ENCODE assay signal across 8 cellular contexts in the genomic region with DNA sequence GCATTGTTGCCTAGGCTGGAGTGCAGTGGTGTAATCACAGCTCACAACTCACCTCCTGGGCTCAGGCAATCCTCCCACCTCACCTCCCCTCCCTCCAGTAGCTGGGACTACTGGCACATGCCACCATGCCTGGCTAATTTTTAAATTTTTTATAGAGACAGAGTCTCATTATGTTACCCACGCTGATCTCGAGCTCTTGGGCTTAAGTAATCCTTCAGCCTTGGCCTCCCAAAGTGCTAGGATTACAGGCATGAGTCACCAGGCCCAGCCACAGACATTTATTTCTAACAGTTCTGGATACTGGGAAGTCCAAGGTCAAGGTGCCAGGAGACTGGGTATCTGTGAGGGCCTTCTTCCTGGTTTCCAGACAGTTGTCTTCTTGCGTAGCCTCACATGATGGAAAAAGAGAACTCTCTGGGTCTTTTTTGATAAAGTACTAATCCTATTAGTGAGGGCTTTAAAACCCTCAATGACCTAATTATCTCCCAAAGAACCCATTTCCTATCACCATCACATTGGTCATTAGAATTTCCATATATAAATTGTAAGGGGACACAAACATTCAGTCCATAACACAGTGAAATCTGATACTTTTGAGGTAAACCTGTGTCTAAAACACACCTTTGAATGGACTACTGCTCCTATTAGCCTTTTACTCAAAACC.
A peak's percentile ranks its signal among the peaks of the same experiment; 100 is the strongest.
DNase-seq lines count a peak whose midpoint lies in the region; ATAC-seq and TF ChIP-seq lines count a peak whose summit lies in the region.

No MANE protein-coding gene starts in this region.

- no peaks in the 10 kb centered on the region for H3K27me3 Mint-ChIP-seq in activated T-helper 2 cell treated with anti-CD3 and anti-CD28 coated beads, Interferon-gamma antibody, Interleukin-2, Interleukin-4, amounts not matched to agents 10 μg/mL and 5 μg/mL and 100 μg/mL, durations not matched to agents 14 hours and 24 hours and 36 hours (ENCODE audit: low read depth)

- peaks cover 2% of the 10 kb centered on the region for H3K36me3 Mint-ChIP-seq in activated T-helper 2 cell treated with anti-CD3 and anti-CD28 coated beads, Interferon-gamma antibody, Interleukin-2, Interleukin-4, amounts not matched to agents 10 μg/mL and 5 μg/mL and 100 μg/mL, durations not matched to agents 14 hours and 24 hours and 36 hours (ENCODE audit: low read depth)

- no peak for TF ChIP-seq POLR2A in HCT116 (IDR thresholded peaks at IDR 0.05; ENCODE audit: borderline replicate concordance, extremely low read depth, insufficient read depth, insufficient read length)

- no peaks in the 10 kb centered on the region for H3K36me3 ChIP-seq in HCT116 (ENCODE audit: control insufficient read depth in 1 of 2, insufficient read depth in 2 of 2, low read length in 2 of 2)

- H3K4me3 ChIP-seq in HCT116 (replicated peaks in 1 of 2; ENCODE audit: low read depth in 1 of 2, low read length in 2 of 2) (peak overlapping the region in 1 of 2 experiments; percentile 49; a peak in 3 of 4 replicates), skeletal muscle cell (ENCODE audit: low read depth, low read length) (no peak overlapping the region)

- H3K4me1 ChIP-seq in HCT116 (ENCODE audit: control insufficient read depth in 1 of 2, insufficient read depth in 2 of 2, low read length in 2 of 2) = peaks cover 29 to 50% of the 10 kb centered on the region in 2 experiments

- H3K9me3 ChIP-seq in HCT116 (ENCODE audit: control insufficient read depth in 1 of 2, insufficient read depth in 1 of 2, low read depth in 1 of 2, low read length in 2 of 2) = no peaks in the 10 kb centered on the region

- no peak for TF ChIP-seq RAD21 in HCT116 (IDR thresholded peaks at IDR 0.05; ENCODE audit: low read depth)

- POLR2A ChIA-PET in HCT116 (lab: Charles Lee) = interaction anchor here (0.8 to 3.8 kb wide), 8 partner anchors 9 to 109 kb away, joined by 3 to 48 read pairs (median 4); a partner anchor contains a TSS

- BruUV-seq in HCT116 (replicated peaks; lab: Mats Ljungman, UMichigan) = no TSS peak

- no peaks in the 10 kb centered on the region for H3K9me2 ChIP-seq in HCT116 (ENCODE audit: insufficient read depth)

- peak overlapping the region; percentile 85 for H3K4me2 ChIP-seq in HCT116 (ENCODE audit: low read length)

- H3K27ac ChIP-seq in HCT116 (ENCODE audit: low read depth, low read length) = peak overlapping the region; percentile 88

- no peaks in the 10 kb centered on the region for H3K27me3 ChIP-seq in HCT116 (ENCODE audit: insufficient read depth, low read length)

- no peak for TF ChIP-seq CTCF in HCT116 (IDR thresholded peaks at IDR 0.05 in 2 of 3, conservative IDR thresholded peaks at IDR 0.05 in 1 of 3; ENCODE audit: borderline replicate concordance in 1 of 3, insufficient read depth in 1 of 3, low read depth in 2 of 3, low read length in 2 of 3)

- RAD21 ChIA-PET in HCT116 (lab: Charles Lee; ENCODE audit: low non-redundant PET in 1 of 2, low total read pairs in 2 of 2, uncharacterized antibody in 2 of 2, unreplicated experiment in 2 of 2) = no interaction called here

- DNase-seq in HCT116 (ENCODE audit: low read depth, low spot score) (peak; percentile 50), SW480 (ENCODE audit: low spot score) (peak; percentile 65), glomerular visceral epithelial cell (ENCODE audit: extremely low spot score) (peak; percentile 91), skeletal muscle cell (ENCODE audit: low read depth) (peak; percentile 35), DMS114 treated with DMSO at 0.1 percent for 48 hours (lab: John Stamatoyannopoulos, UW; ENCODE audit: unreplicated experiment) (no peak)
- no peak for DNase-seq in activated T-helper 2 cell treated with anti-CD3 and anti-CD28 coated beads, Interferon-gamma antibody, Interleukin-2, Interleukin-4, amounts not matched to agents 10 μg/mL and 5 μg/mL and 100 μg/mL, durations not matched to agents 14 hours and 24 hours and 36 hours (ENCODE audit: low spot score)
- no peak for DNase-seq in activated CD8-positive, alpha-beta memory T cell treated with anti-CD3 and anti-CD28 coated beads for 24 hours

- H3K27ac Mint-ChIP-seq in activated T-helper 2 cell treated with anti-CD3 and anti-CD28 coated beads, Interferon-gamma antibody, Interleukin-2, Interleukin-4, amounts not matched to agents 10 μg/mL and 5 μg/mL and 100 μg/mL, durations not matched to agents 14 hours and 24 hours and 36 hours = no peak overlapping the region

- peak overlapping the region; percentile 42 for H3K9ac ChIP-seq in HCT116 (ENCODE audit: low read length)

- peaks cover 24% of the 10 kb centered on the region for H3K4me1 Mint-ChIP-seq in activated T-helper 2 cell treated with anti-CD3 and anti-CD28 coated beads, Interferon-gamma antibody, Interleukin-2, Interleukin-4, amounts not matched to agents 10 μg/mL and 5 μg/mL and 100 μg/mL, durations not matched to agents 14 hours and 24 hours and 36 hours (ENCODE audit: low read depth)

- H3K9me3 Mint-ChIP-seq in activated T-helper 2 cell treated with anti-CD3 and anti-CD28 coated beads, Interferon-gamma antibody, Interleukin-2, Interleukin-4, amounts not matched to agents 10 μg/mL and 5 μg/mL and 100 μg/mL, durations not matched to agents 14 hours and 24 hours and 36 hours = no peaks in the 10 kb centered on the region

- peaks cover 60% of the 10 kb centered on the region for H3K79me2 ChIP-seq in HCT116 (ENCODE audit: insufficient read depth, low read length)

- peak; percentile 70 for ATAC-seq in HCT116
- ATAC-seq in HG03457 (IDR thresholded peaks at IDR 0.05; ENCODE audit: unreplicated experiment) = no peak

- CTCF ChIA-PET in HCT116 (lab: Charles Lee) = interaction anchor here (1.4 kb wide), 1 partner anchor 188 kb away, joined by 8 read pairs; no protein-coding TSS in a partner anchor

- intact Hi-C loops in HCT116 (cut with micrococcal nuclease) = no loop called here
- intact Hi-C loops in activated T-helper 2 cell treated with anti-CD3 and anti-CD28 coated beads, Interferon-gamma antibody, Interleukin-2, Interleukin-4, amounts not matched to agents 10 μg/mL and 5 μg/mL and 100 μg/mL, durations not matched to agents 14 hours and 24 hours and 36 hours (cut with micrococcal nuclease) = loop anchor here (5.0 kb wide), 1 partner anchor 190 kb away; no protein-coding TSS in a partner anchor

- no peak overlapping the region for H3K4me3 Mint-ChIP-seq in activated T-helper 2 cell treated with anti-CD3 and anti-CD28 coated beads, Interferon-gamma antibody, Interleukin-2, Interleukin-4, amounts not matched to agents 10 μg/mL and 5 μg/mL and 100 μg/mL, durations not matched to agents 14 hours and 24 hours and 36 hours (ENCODE audit: low read depth)

- no peaks in the 10 kb centered on the region; the same call in 1 of the 2 replicates for H4K20me1 ChIP-seq in HCT116 (ENCODE audit: insufficient read depth)

- H2AFZ ChIP-seq in HCT116 (ENCODE audit: low read depth, low read length, poor library complexity, severe bottlenecking) = no peak overlapping the region

TF ChIP-seq in HCT116, 20 proteins besides CTCF, POLR2A, EP300 and RAD21:
- TF ChIP-seq TCF7L2 (IDR thresholded peaks at IDR 0.05; ENCODE audit: borderline replicate concordance, extremely low read depth, insufficient read depth, insufficient read length) (no peak), SP1 (IDR thresholded peaks at IDR 0.05; ENCODE audit: low read depth) (no peak), EZH2 (IDR thresholded peaks at IDR 0.05) (no peak), FOSL1 (IDR thresholded peaks at IDR 0.05; ENCODE audit: low read depth) (peak; percentile 72), JUND (IDR thresholded peaks at IDR 0.05) (peak; percentile 71), ELF1 (IDR thresholded peaks at IDR 0.05; ENCODE audit: borderline replicate concordance, low read depth) (no peak; the same call in 1 of the 2 replicates), EGR1 (IDR thresholded peaks at IDR 0.05; ENCODE audit: low read depth) (no peak), YY1 (IDR thresholded peaks at IDR 0.05; ENCODE audit: extremely low read depth, insufficient replicate concordance, low read depth, low read length) (no peak)
TF ChIP-seq in HCT116: peak in this region for 2.

Comparison
In these comparisons a context has a peak if more than half of its experiments do, and no peak if none do; other contexts are left out.
1. DNase-seq: peak in HCT116 (single experiment), SW480 (single experiment), glomerular visceral epithelial cell (single experiment) and skeletal muscle cell (single experiment); none in activated T-helper 2 cell treated with anti-CD3 and anti-CD28 coated beads, Interferon-gamma antibody, Interleukin-2, Interleukin-4, amounts not matched to agents 10 μg/mL and 5 μg/mL and 100 μg/mL, durations not matched to agents 14 hours and 24 hours and 36 hours (single experiment), DMS114 treated with DMSO at 0.1 percent for 48 hours (single experiment) and activated CD8-positive, alpha-beta memory T cell treated with anti-CD3 and anti-CD28 coated beads for 24 hours (single experiment).